ENCODE assay signal across 23 cellular contexts in genomic region chr3:171984883-171985282, GRCh38. TPM values are rescaled to one million over a fixed set of nuclear protein-coding genes. Genes with fewer than 3 reads are reported as not detected.
DNase-seq lines count a peak whose midpoint lies in the region; ATAC-seq, FAIRE-seq and TF ChIP-seq lines count a peak whose summit lies in the region.
"Had no signal": no experiment of that assay in that cellular context is flagged by ENCODE, and none has a peak within 500 bp of the region (broad histone marks: within the 10 kb centered on the region; RNA-seq: fewer than 3 reads in every experiment).

No MANE protein-coding gene starts in this region.

- no peak overlapping the region for H3K4me3 Mint-ChIP-seq in activated CD8-positive, alpha-beta T cell treated with anti-CD3 and anti-CD28 coated beads for 36 hours
- H3K4me3 Mint-ChIP-seq: B cell; effector memory CD8-positive, alpha-beta T cell; naive thymus-derived CD8-positive, alpha-beta T cell; stimulated activated effector memory CD8-positive, alpha-beta T cell treated with anti-CD3 and anti-CD28 coated beads, Interleukin-12 subunit alpha, Interleukin-12 subunit beta, amount 100 ng/mL, for 72 hours; T-helper 1 cell treated with Interleukin-12 subunit alpha and Interleukin-12 subunit beta and Interleukin-4 antibody, amounts not matched to agents 30 μg/mL and 1 μg/mL, for 36 hours had no signal

- POLR2A ChIA-PET in activated CD8-positive, alpha-beta T cell treated with anti-CD3 and anti-CD28 coated beads for 36 hours (lab: Charles Lee), result no interaction called here

- FAIRE-seq in urothelium cell line (lab: Jason Lieb, UNC), result no peak

- intact Hi-C loops in sciatic nerve (cut with DNase I), result no loop called here
- intact Hi-C loops in activated CD8-positive, alpha-beta T cell treated with anti-CD3 and anti-CD28 coated beads for 36 hours (cut with micrococcal nuclease), result no loop called here

- H3K4me1 Mint-ChIP-seq in activated CD8-positive, alpha-beta T cell treated with anti-CD3 and anti-CD28 coated beads for 36 hours (ENCODE audit: low read depth), result peaks cover 8% of the 10 kb centered on the region

- peak; percentile 56 for ATAC-seq in sciatic nerve
- no peak for ATAC-seq in SK-N-SH treated with all-trans-retinoic acid at 6 μM for 48 hours
- ATAC-seq in activated CD8-positive, alpha-beta T cell treated with anti-CD3 and anti-CD28 coated beads for 36 hours, result no peak
- ATAC-seq: effector memory CD8-positive, alpha-beta T cell; naive thymus-derived CD8-positive, alpha-beta T cell; stimulated activated effector memory CD8-positive, alpha-beta T cell treated with anti-CD3 and anti-CD28 coated beads, Interleukin-12 subunit alpha, Interleukin-12 subunit beta, amount 100 ng/mL, for 72 hours had no signal

- CTCF ChIA-PET in activated CD8-positive, alpha-beta T cell treated with anti-CD3 and anti-CD28 coated beads for 36 hours (lab: Charles Lee), result no interaction called here

- no peak overlapping the region for H3K27ac Mint-ChIP-seq in activated CD8-positive, alpha-beta T cell treated with anti-CD3 and anti-CD28 coated beads for 36 hours
- H3K27ac Mint-ChIP-seq: B cell; naive thymus-derived CD8-positive, alpha-beta T cell; stimulated activated effector memory CD8-positive, alpha-beta T cell treated with anti-CD3 and anti-CD28 coated beads, Interleukin-12 subunit alpha, Interleukin-12 subunit beta, amount 100 ng/mL, for 72 hours; T-helper 1 cell treated with Interleukin-12 subunit alpha and Interleukin-12 subunit beta and Interleukin-4 antibody, amounts not matched to agents 30 μg/mL and 1 μg/mL, for 36 hours had no signal

- no peaks in the 10 kb centered on the region for H3K27me3 Mint-ChIP-seq in activated CD8-positive, alpha-beta T cell treated with anti-CD3 and anti-CD28 coated beads for 36 hours

- no peak for TF ChIP-seq CTCF in activated CD8-positive, alpha-beta T cell treated with anti-CD3 and anti-CD28 coated beads for 36 hours (IDR thresholded peaks at IDR 0.05)

- H3K9me3 Mint-ChIP-seq in activated CD8-positive, alpha-beta T cell treated with anti-CD3 and anti-CD28 coated beads for 36 hours, result no peaks in the 10 kb centered on the region
- H3K9me3 Mint-ChIP-seq: effector memory CD8-positive, alpha-beta T cell; naive thymus-derived CD8-positive, alpha-beta T cell; stimulated activated effector memory CD8-positive, alpha-beta T cell treated with anti-CD3 and anti-CD28 coated beads, Interleukin-12 subunit alpha, Interleukin-12 subunit beta, amount 100 ng/mL, for 72 hours; T-helper 1 cell treated with Interleukin-12 subunit alpha and Interleukin-12 subunit beta and Interleukin-4 antibody, amounts not matched to agents 30 μg/mL and 1 μg/mL, for 36 hours had no signal

- DNase-seq in KG1 (lab: John Stamatoyannopoulos, UW) (peak; percentile 34), SKM-1 treated with dmso at 0.1 percent for 144 hours (lab: John Stamatoyannopoulos, UW; ENCODE audit: unreplicated experiment) (peak; percentile 92), iris pigment epithelial cell (ENCODE audit: low read depth) (peak; percentile 26), sciatic nerve (ENCODE audit: low spot score) (no peak), urothelium cell line (ENCODE audit: low spot score) (no peak)
- no peak for DNase-seq in activated CD4-positive, alpha-beta T cell treated with anti-CD3 and anti-CD28 coated beads for 48 hours
- no peak for DNase-seq in activated CD8-positive, alpha-beta T cell treated with anti-CD3 and anti-CD28 coated beads for 36 hours
- DNase-seq: activated CD4-positive, CD25-positive, alpha-beta regulatory T cell; activated CD8-positive, alpha-beta memory T cell treated with anti-CD3 and anti-CD28 coated beads, Interleukin-2, amount 50 U/mL, for 4 hours; activated gamma-delta T cell treated with Interleukin-2 at 50 U/mL for 16 hours; cerebellar nuclear complex; DMS153; effector memory CD8-positive, alpha-beta T cell; naive thymus-derived CD8-positive, alpha-beta T cell; NCI-H1417 treated with DMSO at 0.1 percent for 48 hours; NCI-H2171; NCI-H774; RPMI8226; stimulated activated CD4-positive, alpha-beta T cell treated with anti-CD3 and anti-CD28 coated beads, Interleukin-12 subunit alpha, Interleukin-12 subunit beta, amount 100 ng/mL, for 4 hours had no signal

- H3K36me3 Mint-ChIP-seq in activated CD8-positive, alpha-beta T cell treated with anti-CD3 and anti-CD28 coated beads for 36 hours (ENCODE audit: low read depth), result no peaks in the 10 kb centered on the region
- H3K36me3 Mint-ChIP-seq: naive thymus-derived CD8-positive, alpha-beta T cell; stimulated activated effector memory CD8-positive, alpha-beta T cell treated with anti-CD3 and anti-CD28 coated beads, Interleukin-12 subunit alpha, Interleukin-12 subunit beta, amount 100 ng/mL, for 72 hours had no signal

TF ChIP-seq in SK-N-SH treated with all-trans-retinoic acid at 6 μM for 48 hours, 23 proteins besides CTCF, POLR2A, EP300 and RAD21:
- TF ChIP-seq OSR1 (CRISPR knock-in tag; IDR thresholded peaks at IDR 0.05) (no peak), ZNF565 (CRISPR knock-in tag; conservative IDR thresholded peaks at IDR 0.05; ENCODE audit: low read depth) (no peak), ESRRG (CRISPR knock-in tag; IDR thresholded peaks at IDR 0.05) (no peak), BACH2 (CRISPR knock-in tag; IDR thresholded peaks at IDR 0.05; ENCODE audit: borderline replicate concordance) (no peak), CSRNP3 (CRISPR knock-in tag; IDR thresholded peaks at IDR 0.05) (no peak), ZFP30 (CRISPR knock-in tag; IDR thresholded peaks at IDR 0.05) (no peak), TCF4 (CRISPR knock-in tag; IDR thresholded peaks at IDR 0.05; ENCODE audit: borderline replicate concordance) (no peak), CREB5 (CRISPR knock-in tag; IDR thresholded peaks at IDR 0.05; ENCODE audit: low read depth) (no peak)

RNA-seq across cellular contexts. Expression of gene FNDC3B, which starts 54.5 kb away (rescaled TPM):
- 171 TPM for total RNA-seq in sciatic nerve
- total RNA-seq in activated CD8-positive, alpha-beta T cell treated with anti-CD3 and anti-CD28 coated beads for 36 hours, result 10 to 100 TPM; 10.6 to 12.0 TPM

Comparison
In these comparisons a context has a peak if more than half of its experiments do, and no peak if none do; other contexts are left out.
1. DNase-seq: peak in KG1 (single experiment), SKM-1 treated with dmso at 0.1 percent for 144 hours (single experiment) and iris pigment epithelial cell (single experiment); none in sciatic nerve (single experiment), activated CD4-positive, alpha-beta T cell treated with anti-CD3 and anti-CD28 coated beads for 48 hours (single experiment), activated CD8-positive, alpha-beta T cell treated with anti-CD3 and anti-CD28 coated beads for 36 hours (single experiment) and urothelium cell line (single experiment).
2. RNA of gene FNDC3B, which starts 54.5 kb away (total RNA-seq): 171 TPM in sciatic nerve (single experiment); 10.6 to 12.0 TPM in activated CD8-positive, alpha-beta T cell treated with anti-CD3 and anti-CD28 coated beads for 36 hours; every median in the first group is over 10 times any median in the second.